Comparison of ENCODE assay signal across 14 cellular contexts in genomic region chr12:110345176-110345651, GRCh38. TPM values are rescaled to one million over a fixed set of nuclear protein-coding genes. Genes with fewer than 3 reads are reported as not detected.
DNase-seq lines count a peak whose midpoint lies in the region; ATAC-seq and TF ChIP-seq lines count a peak whose summit lies in the region.
"Had no signal": no experiment of that assay in that cellular context is flagged by ENCODE, and none has a peak within 500 bp of the region (broad histone marks: within the 10 kb centered on the region; RNA-seq: fewer than 3 reads in every experiment).

No MANE protein-coding gene starts in this region.

- no peak for DNase-seq in activated naive CD8-positive, alpha-beta T cell treated with anti-CD3 and anti-CD28 coated beads, Interleukin-2, amount 50 U/mL, for 24 hours
- DNase-seq in activated naive CD8-positive, alpha-beta T cell treated with anti-CD3 and anti-CD28 coated beads for 36 hours, result no peak
- no peak for DNase-seq in lung (ENCODE audit: low spot score)
- peak in 1 of 2 donors; percentile 92 for DNase-seq in vagina (ENCODE audit: extremely low spot score in 2 of 2)
- DNase-seq in HAP-1 (ENCODE audit: low spot score in 2 of 2), result no peak
- no peak for DNase-seq in activated naive CD4-positive, alpha-beta T cell treated with anti-CD3 and anti-CD28 coated beads, Interleukin-2, amount 50 U/mL, for 16 hours
- DNase-seq: activated CD4-positive, CD25-positive, alpha-beta regulatory T cell; activated naive CD4-positive, alpha-beta T cell treated with anti-CD3 and anti-CD28 coated beads, Interleukin-2, amount 10 ng/mL, durations not matched to agents 7 days and 5 days; effector memory CD8-positive, alpha-beta T cell; GF-D8; NCI-H1417 treated with DMSO at 0.1 percent for 48 hours had no signal

- H3K4me1 Mint-ChIP-seq in activated naive CD8-positive, alpha-beta T cell treated with anti-CD3 and anti-CD28 coated beads, Interleukin-2, amount 50 U/mL, for 24 hours, result peaks cover 30% of the 10 kb centered on the region
- H3K4me1 Mint-ChIP-seq in activated naive CD8-positive, alpha-beta T cell treated with anti-CD3 and anti-CD28 coated beads for 36 hours, result peaks cover 22% of the 10 kb centered on the region

- in situ Hi-C loops in HAP-1 (cut with MboI; ENCODE audit: low sequenced_read_pairs), result no loop called here

- H3K4me1 ChIP-seq in lung (ENCODE audit: control insufficient read depth in 2 of 2, insufficient read depth in 2 of 2, low read length in 2 of 2) (no peaks in the 10 kb centered on the region), vagina (peaks cover 34% of the 10 kb centered on the region), HAP-1 (no peaks in the 10 kb centered on the region)
- H3K4me1 ChIP-seq: Peyer's patch had no signal

- H3K9me3 Mint-ChIP-seq in activated naive CD8-positive, alpha-beta T cell treated with anti-CD3 and anti-CD28 coated beads, Interleukin-2, amount 50 U/mL, for 24 hours, result no peaks in the 10 kb centered on the region
- H3K9me3 Mint-ChIP-seq in activated naive CD8-positive, alpha-beta T cell treated with anti-CD3 and anti-CD28 coated beads for 36 hours, result no peaks in the 10 kb centered on the region
- H3K9me3 Mint-ChIP-seq: activated naive CD4-positive, alpha-beta T cell treated with anti-CD3 and anti-CD28 coated beads, Interleukin-2, amount 10 ng/mL, durations not matched to agents 7 days and 5 days; effector memory CD8-positive, alpha-beta T cell had no signal

- ATAC-seq in activated naive CD8-positive, alpha-beta T cell treated with anti-CD3 and anti-CD28 coated beads, Interleukin-2, amount 50 U/mL, for 24 hours, result no peak
- ATAC-seq in lung (ENCODE audit: insufficient read depth, low FRiP score) (peak; percentile 10), GM21737 (IDR thresholded peaks at IDR 0.05; ENCODE audit: unreplicated experiment) (no peak)
- ATAC-seq: effector memory CD8-positive, alpha-beta T cell had no signal

- H3K27ac ChIP-seq in cingulate gyrus (ENCODE audit: low read depth, low read length) (peak overlapping the region; percentile 2), lung (ENCODE audit: low read depth in 1 of 2, low read length in 1 of 2) (no peak overlapping the region), vagina (peak overlapping the region; percentile 77)

- peak overlapping the region; percentile 49 for H3K27ac Mint-ChIP-seq in activated naive CD8-positive, alpha-beta T cell treated with anti-CD3 and anti-CD28 coated beads, Interleukin-2, amount 50 U/mL, for 24 hours
- H3K27ac Mint-ChIP-seq in activated naive CD8-positive, alpha-beta T cell treated with anti-CD3 and anti-CD28 coated beads for 36 hours, result no peak overlapping the region
- H3K27ac Mint-ChIP-seq: activated naive CD4-positive, alpha-beta T cell treated with anti-CD3 and anti-CD28 coated beads, Interleukin-2, amount 10 ng/mL, durations not matched to agents 7 days and 5 days had no signal

- no peak for TF ChIP-seq POLR2A in vagina (IDR thresholded peaks at IDR 0.05)

- peaks cover 76% of the 10 kb centered on the region for H3K36me3 Mint-ChIP-seq in activated naive CD8-positive, alpha-beta T cell treated with anti-CD3 and anti-CD28 coated beads, Interleukin-2, amount 50 U/mL, for 24 hours (ENCODE audit: low read depth)
- H3K36me3 Mint-ChIP-seq in activated naive CD8-positive, alpha-beta T cell treated with anti-CD3 and anti-CD28 coated beads for 36 hours, result peaks cover 38% of the 10 kb centered on the region

- H3K27me3 ChIP-seq in lung (ENCODE audit: control insufficient read depth, insufficient read depth) (no peaks in the 10 kb centered on the region), vagina (no peaks in the 10 kb centered on the region), HAP-1 (ENCODE audit: low read depth) (no peaks in the 10 kb centered on the region)
- H3K27me3 ChIP-seq: Peyer's patch had no signal

- 31 to 63% methylated on average over 11 of the region's 11 CpGs for WGBS in lung, 2 donors

- no peaks in the 10 kb centered on the region for H3K27me3 Mint-ChIP-seq in activated naive CD8-positive, alpha-beta T cell treated with anti-CD3 and anti-CD28 coated beads, Interleukin-2, amount 50 U/mL, for 24 hours
- no peaks in the 10 kb centered on the region for H3K27me3 Mint-ChIP-seq in activated naive CD8-positive, alpha-beta T cell treated with anti-CD3 and anti-CD28 coated beads for 36 hours
- H3K27me3 Mint-ChIP-seq: activated naive CD4-positive, alpha-beta T cell treated with anti-CD3 and anti-CD28 coated beads, Interleukin-2, amount 10 ng/mL, durations not matched to agents 7 days and 5 days; effector memory CD8-positive, alpha-beta T cell had no signal

- H3K4me3 ChIP-seq in lung (no peak overlapping the region), vagina (no peak overlapping the region), HAP-1 (no peak overlapping the region)
- H3K4me3 ChIP-seq: Peyer's patch had no signal

- intact Hi-C loops in vagina (cut with DNase I), result no loop called here

- no peak overlapping the region for H3K4me3 Mint-ChIP-seq in activated naive CD8-positive, alpha-beta T cell treated with anti-CD3 and anti-CD28 coated beads, Interleukin-2, amount 50 U/mL, for 24 hours
- H3K4me3 Mint-ChIP-seq in activated naive CD8-positive, alpha-beta T cell treated with anti-CD3 and anti-CD28 coated beads for 36 hours, result no peak overlapping the region
- H3K4me3 Mint-ChIP-seq: activated naive CD4-positive, alpha-beta T cell treated with anti-CD3 and anti-CD28 coated beads, Interleukin-2, amount 10 ng/mL, durations not matched to agents 7 days and 5 days; effector memory CD8-positive, alpha-beta T cell had no signal

- H3K36me3 ChIP-seq in lung (ENCODE audit: control insufficient read depth in 2 of 2, insufficient read depth in 2 of 2, low read length in 2 of 2) (peaks cover 52 to 68% of the 10 kb centered on the region in 2 donors), vagina (peaks cover 0 to 92% of the 10 kb centered on the region in 2 donors), HAP-1 (replicated peaks) (peaks cover 98% of the 10 kb centered on the region)

- TF ChIP-seq CTCF in lung (IDR thresholded peaks at IDR 0.05; ENCODE audit: control extremely low read depth, extremely low read depth) (no peak), vagina (IDR thresholded peaks at IDR 0.05) (no peak)

- H3K9me3 ChIP-seq in lung (ENCODE audit: control insufficient read depth in 2 of 2, insufficient read depth in 1 of 2, low read length in 1 of 2), result peaks cover 0 to 2% of the 10 kb centered on the region in 2 donors
- H3K9me3 ChIP-seq in vagina, result no peaks in the 10 kb centered on the region
- H3K9me3 ChIP-seq in HAP-1, result no peaks in the 10 kb centered on the region
- H3K9me3 ChIP-seq: Peyer's patch had no signal

RNA-seq across cellular contexts. Expression of gene ANAPC7, which starts 58.3 kb away (rescaled TPM):
- total RNA-seq in activated naive CD8-positive, alpha-beta T cell treated with anti-CD3 and anti-CD28 coated beads for 36 hours, result 10 to 100 TPM; 66.6 to 67.5 TPM
- 10 to 100 TPM; 42.6 to 49.9 TPM for total RNA-seq in lung
- 10 to 100 TPM; 27.3 to 41.2 TPM for polyA plus RNA-seq in lung
- total RNA-seq in vagina, result 57.9 TPM

Comparison
In these comparisons a context has a peak if more than half of its experiments do, and no peak if none do; other contexts are left out.
1. H3K27ac ChIP-seq: peak in cingulate gyrus (single experiment) and vagina (single experiment); none in lung (0 of 2).